Comparison of ENCODE assay signal across 23 cellular contexts in the genomic region with DNA sequence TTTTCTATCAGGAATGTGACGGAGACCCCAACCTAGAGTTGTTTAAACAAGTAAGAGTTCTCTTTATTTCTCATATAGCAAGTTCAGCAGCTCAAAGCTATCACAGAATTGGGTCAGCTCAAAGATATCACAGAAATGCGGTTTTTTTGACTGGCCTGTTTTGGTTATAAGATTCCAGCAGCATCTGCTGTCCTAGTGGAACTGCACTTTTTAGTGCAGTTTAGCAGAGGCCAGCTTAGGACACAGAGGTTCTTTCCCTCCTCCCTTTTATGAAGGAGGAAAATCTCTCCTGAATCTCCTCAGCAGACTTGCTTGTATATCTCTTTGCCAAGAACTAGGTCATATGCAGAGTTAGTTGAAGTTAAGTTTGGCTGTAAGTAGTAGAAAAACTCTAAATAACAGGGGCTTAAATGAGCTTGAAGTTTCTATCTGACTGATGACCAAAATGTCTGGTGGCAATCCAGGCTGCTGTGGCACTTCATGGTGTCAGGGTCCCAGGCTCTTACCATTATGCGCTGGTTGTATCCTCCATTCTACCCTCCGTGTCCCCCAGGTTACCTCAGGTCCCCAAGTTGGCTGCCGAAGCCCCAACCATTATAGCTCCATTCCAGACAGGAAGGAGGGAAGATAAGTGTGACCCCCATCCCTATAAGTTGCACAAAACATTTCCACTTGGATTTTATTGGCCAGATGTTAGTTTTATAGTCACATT.
"Had no signal": no experiment of that assay in that cellular context is flagged by ENCODE, and none has a peak within 500 bp of the region (broad histone marks: within the 10 kb centered on the region; RNA-seq: fewer than 3 reads in every experiment).

No MANE protein-coding gene starts in this region.

- DNase-seq: activated CD4-positive, alpha-beta T cell treated with anti-CD3 and anti-CD28 coated beads, Interleukin-2, amount 10 ng/mL, durations not matched to agents 24 days and 14 days; activated CD4-positive, CD25-positive, alpha-beta regulatory T cell; activated CD8-positive, alpha-beta memory T cell treated with anti-CD3 and anti-CD28 coated beads for 24 hours; activated CD8-positive, alpha-beta memory T cell treated with anti-CD3 and anti-CD28 coated beads, Interleukin-2, amount 50 U/mL, for 48 hours; activated naive CD4-positive, alpha-beta T cell; dermis blood vessel endothelial cell; effector memory CD4-positive, alpha-beta T cell; glutamatergic neuron; hypothalamus; islet precursor cell; left colon; sigmoid colon; stimulated activated naive CD4-positive, alpha-beta T cell; T-cell; T-helper 9 cell had no signal

- FAIRE-seq: endothelial cell of umbilical vein had no signal

- H3K27me3 ChIP-seq: cardiac muscle cell, esophagus muscularis mucosa, neutrophil, sigmoid colon had no signal

- ATAC-seq: left colon; natural killer cell treated with Interleukin-12 subunit alpha and Interleukin-12 subunit beta and Interleukin-15 and Interleukin-18, amount 100 ng/mL, for 72 hours; SK-N-SH treated with all-trans-retinoic acid at 6 μM for 48 hours; T-cell had no signal

- H3K4me3 Mint-ChIP-seq: activated CD4-positive, alpha-beta T cell treated with anti-CD3 and anti-CD28 coated beads, Interleukin-2, amount 10 ng/mL, durations not matched to agents 24 days and 14 days; natural killer cell treated with Interleukin-12 subunit alpha and Interleukin-12 subunit beta and Interleukin-15 and Interleukin-18, amount 100 ng/mL, for 72 hours; T-cell had no signal

- H3K27me3 Mint-ChIP-seq: activated CD4-positive, alpha-beta T cell treated with anti-CD3 and anti-CD28 coated beads, Interleukin-2, amount 10 ng/mL, durations not matched to agents 24 days and 14 days; natural killer cell treated with Interleukin-12 subunit alpha and Interleukin-12 subunit beta and Interleukin-15 and Interleukin-18, amount 100 ng/mL, for 72 hours; T-cell had no signal

- H3K4me3 ChIP-seq: cardiac muscle cell, esophagus muscularis mucosa, lung, sigmoid colon had no signal

- H3K9me3 Mint-ChIP-seq: activated CD4-positive, alpha-beta T cell treated with anti-CD3 and anti-CD28 coated beads, Interleukin-2, amount 10 ng/mL, durations not matched to agents 24 days and 14 days; natural killer cell treated with Interleukin-12 subunit alpha and Interleukin-12 subunit beta and Interleukin-15 and Interleukin-18, amount 100 ng/mL, for 72 hours; T-cell had no signal

- H2AFZ ChIP-seq: parathyroid adenoma had no signal

- H3K27ac ChIP-seq: cardiac muscle cell, neutrophil, parathyroid adenoma, sigmoid colon had no signal

- H3K27ac Mint-ChIP-seq: activated CD4-positive, alpha-beta T cell treated with anti-CD3 and anti-CD28 coated beads, Interleukin-2, amount 10 ng/mL, durations not matched to agents 24 days and 14 days; natural killer cell treated with Interleukin-12 subunit alpha and Interleukin-12 subunit beta and Interleukin-15 and Interleukin-18, amount 100 ng/mL, for 72 hours; T-cell had no signal
